In the genomic region with DNA sequence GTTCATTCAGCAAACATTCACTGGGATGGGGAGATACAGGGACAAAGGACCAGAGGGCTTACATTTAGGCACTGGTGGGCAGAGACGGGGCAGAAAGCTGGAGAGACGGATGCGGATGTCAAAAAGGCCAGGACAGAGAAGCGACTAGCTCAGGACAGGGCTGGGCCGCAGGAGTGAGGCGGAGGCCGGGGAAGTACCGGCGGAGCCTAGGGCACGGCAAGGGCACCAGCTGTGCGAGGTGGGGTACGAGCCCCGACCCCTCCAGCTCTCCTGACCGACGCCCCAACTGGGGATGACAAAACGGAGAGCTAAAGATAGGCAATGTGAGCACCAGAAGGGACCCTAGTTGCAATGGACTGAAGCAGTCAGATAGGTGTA, we compare ENCODE assay signal across 9 cellular contexts. TPM values are rescaled to one million over a fixed set of nuclear protein-coding genes. Genes with fewer than 3 reads are reported as not detected.
DNase-seq lines count a peak whose midpoint lies in the region; ATAC-seq and TF ChIP-seq lines count a peak whose summit lies in the region.
"Had no signal": no experiment of that assay in that cellular context is flagged by ENCODE, and none has a peak within 500 bp of the region (broad histone marks: within the 10 kb centered on the region; RNA-seq: fewer than 3 reads in every experiment).

No MANE protein-coding gene starts in this region.

- ATAC-seq in naive thymus-derived CD8-positive, alpha-beta T cell: no peak

- no TSS peak for BruUV-seq in mammary epithelial cell (replicated peaks; lab: Mats Ljungman, UMichigan)

- H3K4me3 ChIP-seq in AG10803 (ENCODE audit: low read length): peak overlapping the region; percentile 40
- no peak overlapping the region for H3K4me3 ChIP-seq in KMS-11 (IDR thresholded peaks at IDR 0.05; ENCODE audit: insufficient read depth, low read depth, low read length)
- H3K4me3 ChIP-seq in mammary epithelial cell (replicated peaks in 1 of 3; ENCODE audit: insufficient read depth in 1 of 3, low read depth in 2 of 3, low read length in 3 of 3): no peak overlapping the region

- DNase-seq in AG10803 (ENCODE audit: low read depth) (no peak), mammary epithelial cell (no peak), AG08395 (ENCODE audit: low spot score) (no peak), NCI-H2081 treated with DMSO at 0.1 percent for 48 hours (lab: John Stamatoyannopoulos, UW) (no peak), NCI-H1694 (lab: John Stamatoyannopoulos, UW) (no peak), HCEC 1CT (no peak)
- DNase-seq in naive thymus-derived CD8-positive, alpha-beta T cell: no peak

- no peak overlapping the region for H3K27ac ChIP-seq in KMS-11
- no peak overlapping the region for H3K27ac ChIP-seq in mammary epithelial cell (ENCODE audit: insufficient read depth, low read depth, low read length)

- H3K79me2 ChIP-seq in KMS-11 (ENCODE audit: insufficient read depth, low read depth) (no peaks in the 10 kb centered on the region), mammary epithelial cell (ENCODE audit: insufficient read depth, low read length) (no peaks in the 10 kb centered on the region)

- CTCF ChIA-PET in mammary epithelial cell (lab: Charles Lee; ENCODE audit: low non-redundant PET): interaction anchor here (0.6 to 0.7 kb wide), 2 partner anchors 68 to 104 kb away, joined by 3 to 4 read pairs; no protein-coding TSS in a partner anchor

- dilution Hi-C loops in mammary epithelial cell (cut with HindIII; ENCODE audit: low sequenced_read_pairs): no loop called here

- H2AFZ ChIP-seq in KMS-11 (ENCODE audit: low read depth): peak overlapping the region; percentile 70
- H2AFZ ChIP-seq in mammary epithelial cell (ENCODE audit: low read depth, low read length): peak overlapping the region; percentile 91

- H3K27me3 ChIP-seq in KMS-11 (ENCODE audit: insufficient read depth, low read depth): no peaks in the 10 kb centered on the region
- H3K27me3 ChIP-seq in mammary epithelial cell (ENCODE audit: insufficient read depth, low read length): no peaks in the 10 kb centered on the region

- no peaks in the 10 kb centered on the region for H3K27me3 Mint-ChIP-seq in naive thymus-derived CD8-positive, alpha-beta T cell

- WGBS in mammary epithelial cell (ENCODE audit: low coverage, missing lambda C conversion rate): 46% methylated on average over 15 of the region's 16 CpGs

- no peaks in the 10 kb centered on the region for H3K36me3 ChIP-seq in KMS-11 (ENCODE audit: insufficient read depth)
- no peaks in the 10 kb centered on the region for H3K36me3 ChIP-seq in mammary epithelial cell (ENCODE audit: insufficient read depth, low read length)

- no peaks in the 10 kb centered on the region for H3K36me3 Mint-ChIP-seq in naive thymus-derived CD8-positive, alpha-beta T cell

- H4K20me1 ChIP-seq in KMS-11 (ENCODE audit: insufficient read depth) (no peaks in the 10 kb centered on the region), mammary epithelial cell (ENCODE audit: insufficient read depth, low read length) (no peaks in the 10 kb centered on the region)

- intact Hi-C loops in mammary epithelial cell (cut with micrococcal nuclease): loop anchor here (1.0 kb wide), 4 partner anchors 10 to 68 kb away; no protein-coding TSS in a partner anchor

- H3K9ac ChIP-seq in KMS-11: no peak overlapping the region
- no peak overlapping the region for H3K9ac ChIP-seq in mammary epithelial cell (ENCODE audit: insufficient read depth, low read length)

- TF ChIP-seq CTCF in AG10803 (conservative IDR thresholded peaks at IDR 0.05; ENCODE audit: low read length) (no peak), KMS-11 (conservative IDR thresholded peaks at IDR 0.05; ENCODE audit: low read depth, low read length) (no peak), mammary epithelial cell (conservative IDR thresholded peaks at IDR 0.05 in 1 of 2, IDR thresholded peaks at IDR 0.05 in 1 of 2; ENCODE audit: extremely low read depth in 1 of 2, insufficient read depth in 1 of 2, low read depth in 1 of 2, low read length in 2 of 2) (no peak)

- H3K4me1 Mint-ChIP-seq in naive thymus-derived CD8-positive, alpha-beta T cell: peaks cover 22 to 50% (median 48%) of the 10 kb centered on the region in 4 donors

- peak overlapping the region; percentile 66; the same call in 1 of the 2 replicates for H3K4me2 ChIP-seq in KMS-11
- peak overlapping the region; percentile 95 for H3K4me2 ChIP-seq in mammary epithelial cell (ENCODE audit: insufficient read depth, low read depth, low read length)

- no peaks in the 10 kb centered on the region for H3K9me3 ChIP-seq in mammary epithelial cell (replicated peaks; ENCODE audit: insufficient read depth, low read length)

- H3K4me1 ChIP-seq in KMS-11 (ENCODE audit: low read depth, poor library complexity, severe bottlenecking) (peaks cover 24% of the 10 kb centered on the region), mammary epithelial cell (ENCODE audit: insufficient read depth, low read length) (peaks cover 12% of the 10 kb centered on the region)

- peak overlapping the region; percentile 66 to 94 (median 82) for H3K4me3 Mint-ChIP-seq in naive thymus-derived CD8-positive, alpha-beta T cell

- H3K9me3 Mint-ChIP-seq in naive thymus-derived CD8-positive, alpha-beta T cell: no peaks in the 10 kb centered on the region

- POLR2A ChIA-PET in naive thymus-derived CD8-positive, alpha-beta T cell (lab: Charles Lee): interaction anchor here (0.8 to 2.8 kb wide), 11 partner anchors 10 to 68 kb away, joined by 3 to 53 read pairs (median 5); partner anchors contain the start of gene PPP1R9B

- in situ Hi-C loops in mammary epithelial cell (cut with MboI; ENCODE audit: low sequenced_read_pairs in 2 of 2): loop anchor here in 1 of 2 donors (5.0 kb wide), 1 partner anchor 45 kb away; no protein-coding TSS in a partner anchor

- H3K27ac Mint-ChIP-seq in naive thymus-derived CD8-positive, alpha-beta T cell: peak overlapping the region; percentile 86 to 98 (median 97)

RNA-seq across cellular contexts. Expression of gene SGCA, which starts 3.9 kb away (rescaled TPM):
- not detected for total RNA-seq in mammary epithelial cell
- polyA plus RNA-seq in mammary epithelial cell: not detected
- polyA minus RNA-seq in mammary epithelial cell: not detected
- not detected for total RNA-seq in naive thymus-derived CD8-positive, alpha-beta T cell
- under 1 TPM in 1 of 3 donors, not detected in 2; 0.71 TPM for polyA plus RNA-seq in naive thymus-derived CD8-positive, alpha-beta T cell
- total RNA-seq: fibroblast of villous mesenchyme had no signal

RNA-seq across cellular contexts. Expression of gene PPP1R9B, which starts 11.4 kb away (rescaled TPM):
- total RNA-seq in mammary epithelial cell: 10 to 100 TPM; 19.5 to 46.7 TPM
- 13.7 TPM for polyA plus RNA-seq in mammary epithelial cell
- polyA minus RNA-seq in mammary epithelial cell: 19.9 TPM
- 10 to 100 TPM; 82.8 to 83.6 TPM for total RNA-seq in naive thymus-derived CD8-positive, alpha-beta T cell
- polyA plus RNA-seq in naive thymus-derived CD8-positive, alpha-beta T cell: under 1 TPM; 0.29 to 0.84 (median 0.67) TPM

RNA-seq across cellular contexts. Expression of gene SAMD14, which starts 31.9 kb away (rescaled TPM):
- total RNA-seq in mammary epithelial cell: under 1 TPM; 0.12 to 0.33 TPM
- polyA plus RNA-seq in mammary epithelial cell: 0.05 TPM
- polyA minus RNA-seq in mammary epithelial cell: 0.98 TPM
- under 1 TPM in 1 of 2 experiments, not detected in 1; 0.30 TPM for total RNA-seq in naive thymus-derived CD8-positive, alpha-beta T cell
- not detected for polyA plus RNA-seq in naive thymus-derived CD8-positive, alpha-beta T cell

RNA-seq across cellular contexts. Expression of gene COL1A1, which starts 39.5 kb away (rescaled TPM):
- 10 to 100 TPM in 1 of 2 donors, 1 to 10 TPM in 1; 9.2 to 14.2 TPM for total RNA-seq in mammary epithelial cell
- 1.8 TPM for polyA plus RNA-seq in mammary epithelial cell
- 11.4 TPM for polyA minus RNA-seq in mammary epithelial cell
- under 1 TPM; 0.44 to 0.83 TPM for total RNA-seq in naive thymus-derived CD8-positive, alpha-beta T cell
- not detected for polyA plus RNA-seq in naive thymus-derived CD8-positive, alpha-beta T cell
